ENCODE assay signal across 8 cellular contexts in genomic region chr12:95218852-95219171, GRCh38. TPM values are rescaled to one million over a fixed set of nuclear protein-coding genes. Genes with fewer than 3 reads are reported as not detected.
DNase-seq lines count a peak whose midpoint lies in the region; ATAC-seq, FAIRE-seq and TF ChIP-seq lines count a peak whose summit lies in the region.

No MANE protein-coding gene starts in this region.

- H2BK15ac ChIP-seq in H1 (ENCODE audit: low read length): no peak overlapping the region

- 21% methylated on average over 6 of the region's 6 CpGs; no CpG with 5 or more reads in 1 of the 2 experiments for WGBS in H1 (ENCODE audit: extremely low coverage in 1 of 2, insufficient coverage in 1 of 2, insufficient read length in 1 of 2, insufficient replicate concordance in 2 of 2, low coverage in 1 of 2, low lambda C conversion rate in 2 of 2, missing lambda C conversion rate in 1 of 2), 2 experiments

- peaks cover 9% of the 10 kb centered on the region; the same call in 1 of the 2 replicates for H4K20me1 ChIP-seq in MM.1S (ENCODE audit: insufficient read depth, low read length)
- peaks cover 0 to 1% of the 10 kb centered on the region in 2 experiments for H4K20me1 ChIP-seq in H1 (replicated peaks in 1 of 2; ENCODE audit: control insufficient read depth in 1 of 2, insufficient read depth in 2 of 2, low read length in 2 of 2)
- H4K20me1 ChIP-seq in neural cell (ENCODE audit: insufficient read depth): peaks cover 11% of the 10 kb centered on the region

- H3K4me2 ChIP-seq in MM.1S (ENCODE audit: low read depth, low read length) (peak overlapping the region; percentile 91), H1 (ENCODE audit: insufficient read depth in 1 of 2, low read depth in 2 of 2, low read length in 2 of 2) (peak overlapping the region; percentile 78 to 90), neural cell (ENCODE audit: low read length) (peak overlapping the region; percentile 38)

- H2AK5ac ChIP-seq in H1 (ENCODE audit: low read depth, low read length): no peak overlapping the region

- H2BK20ac ChIP-seq in H1 (ENCODE audit: low read length): no peak overlapping the region

- H3F3A ChIP-seq in MM.1S (ENCODE audit: insufficient read depth, low read length) (peaks cover 8% of the 10 kb centered on the region), neural cell (ENCODE audit: insufficient read depth, low read length, poor library complexity, severe bottlenecking) (peaks cover 4% of the 10 kb centered on the region)

- ATAC-seq in HG03457 (IDR thresholded peaks at IDR 0.05; ENCODE audit: unreplicated experiment) (no peak), HG02870 (IDR thresholded peaks at IDR 0.05; ENCODE audit: unreplicated experiment) (no peak)

- H3K4ac ChIP-seq in H1 (replicated peaks; ENCODE audit: insufficient read length, low read depth, low read length): peak overlapping the region; percentile 75

- H2BK120ac ChIP-seq in H1 (replicated peaks; ENCODE audit: low read depth, low read length): no peak overlapping the region

- H3K23ac ChIP-seq in H1 (ENCODE audit: insufficient read length): no peak overlapping the region

- DNase-seq in G401 (ENCODE audit: low spot score): peak; percentile 59
- peak; percentile 36 for DNase-seq in MM.1S
- peak; percentile 59 for DNase-seq in activated CD4-positive, alpha-beta T cell treated with anti-CD3 and anti-CD28 coated beads for 48 hours
- DNase-seq in H1 (ENCODE audit: low read depth in 1 of 2, low spot score in 2 of 2): no peak
- no peak for DNase-seq in urothelium cell line (ENCODE audit: low spot score)

- H3K9me3 ChIP-seq in MM.1S (replicated peaks; ENCODE audit: insufficient read depth, low read length): no peaks in the 10 kb centered on the region
- H3K9me3 ChIP-seq in H1 (ENCODE audit: insufficient read depth in 2 of 2, low read depth in 1 of 2, low read length in 1 of 2): no peaks in the 10 kb centered on the region
- no peaks in the 10 kb centered on the region for H3K9me3 ChIP-seq in neural cell (ENCODE audit: low read length)

- CTCF ChIA-PET in H1 (lab: Charles Lee; ENCODE audit: partially characterized antibody): interaction anchor here (1.0 kb wide), 1 partner anchor 102 kb away, joined by 4 read pairs; no protein-coding TSS in a partner anchor

- H3K56ac ChIP-seq in H1 (replicated peaks; ENCODE audit: insufficient read length, low read depth, low read length): peak overlapping the region; percentile 21

- no peak overlapping the region for H2BK12ac ChIP-seq in H1 (ENCODE audit: low read depth, low read length)

- H3K4me1 ChIP-seq in MM.1S (ENCODE audit: low read length): peaks cover 14% of the 10 kb centered on the region
- H3K4me1 ChIP-seq in H1 (replicated peaks in 1 of 4; ENCODE audit: control insufficient read depth in 3 of 4, insufficient read depth in 4 of 4, low read length in 3 of 4): peaks cover 0 to 7% (median under 1%) of the 10 kb centered on the region in 4 experiments; a peak in 3 of 7 replicates

- H3K14ac ChIP-seq in H1 (ENCODE audit: insufficient read length): no peak overlapping the region

- H3K9me2 ChIP-seq in MM.1S (replicated peaks; ENCODE audit: insufficient read depth, low read length) (no peaks in the 10 kb centered on the region), neural cell (ENCODE audit: insufficient read depth, low read length) (no peaks in the 10 kb centered on the region)

- TF ChIP-seq RAD21 in H1 (IDR thresholded peaks at IDR 0.05 in 1 of 2, conservative IDR thresholded peaks at IDR 0.05 in 1 of 2; ENCODE audit: low read depth in 2 of 2, low read length in 2 of 2) (no peak), neural cell (conservative IDR thresholded peaks at IDR 0.05) (no peak)

- H3K9ac ChIP-seq in MM.1S (ENCODE audit: low read length): peak overlapping the region; percentile 81; the same call in 1 of the 2 replicates
- H3K9ac ChIP-seq in H1 (replicated peaks in 1 of 4; ENCODE audit: extremely low read depth in 1 of 4, low read depth in 3 of 4, low read length in 3 of 4): peak overlapping the region; percentile 48 to 97 (median 85)
- H3K9ac ChIP-seq in neural cell (ENCODE audit: low read length): peak overlapping the region; percentile 98

- H2BK5ac ChIP-seq in H1 (ENCODE audit: low read depth, low read length): 0 out of 2 replicates have a peak overlapping the region, but pooled peaks have one; percentile 54

- no peak for FAIRE-seq in H1 (lab: Jason Lieb, UNC)
- no peak for FAIRE-seq in urothelium cell line (lab: Jason Lieb, UNC)

- H4K8ac ChIP-seq in H1 (ENCODE audit: extremely low read depth, insufficient read depth, low read length): no peak overlapping the region

- POLR2A ChIA-PET in H1 (lab: Charles Lee; ENCODE audit: partially characterized antibody): interaction anchor here (0.6 to 9.0 kb wide), 4 partner anchors 11 to 102 kb away, joined by 3 to 89 read pairs (median 4); no protein-coding TSS in a partner anchor

- H3K27ac ChIP-seq in MM.1S (ENCODE audit: low read length) (peak overlapping the region; percentile 65; the same call in 1 of the 2 replicates), H1 (ENCODE audit: low read depth, low read length) (no peak overlapping the region), neural cell (ENCODE audit: low read length) (peak overlapping the region; percentile 99)

- TF ChIP-seq EP300 in H1 (IDR thresholded peaks at IDR 0.05; ENCODE audit: borderline replicate concordance in 1 of 2, low read depth in 2 of 2, low read length in 2 of 2) (no peak), neural cell (conservative IDR thresholded peaks at IDR 0.05; ENCODE audit: poor library complexity, severe bottlenecking) (no peak)

- peaks cover 4% of the 10 kb centered on the region; the same call in 1 of the 2 replicates for H3K79me1 ChIP-seq in H1 (ENCODE audit: low read depth, low read length)

- peaks cover 7% of the 10 kb centered on the region for H3K23me2 ChIP-seq in H1 (ENCODE audit: low read depth, low read length)

- H2AFZ ChIP-seq in MM.1S (ENCODE audit: low read length) (peak overlapping the region; percentile 55; the same call in 1 of the 2 replicates), H1 (ENCODE audit: low read length) (no peak overlapping the region), neural cell (ENCODE audit: low read depth, low read length) (peak overlapping the region; percentile 78)

- TF ChIP-seq POLR2A in H1 (IDR thresholded peaks at IDR 0.05; ENCODE audit: control extremely low read depth in 1 of 2, low read depth in 2 of 2, low read length in 2 of 2): no peak

- no peak overlapping the region; the same call in 1 of the 2 replicates for H3K18ac ChIP-seq in H1 (ENCODE audit: extremely low read depth, low read length)

- H3K79me2 ChIP-seq in MM.1S (ENCODE audit: low read length) (peaks cover 62% of the 10 kb centered on the region), H1 (ENCODE audit: control insufficient read depth in 1 of 2, insufficient read depth in 2 of 2, low read length in 2 of 2) (peaks cover 11 to 88% of the 10 kb centered on the region in 2 experiments), neural cell (replicated peaks; ENCODE audit: insufficient read depth, low read length) (peaks cover 81% of the 10 kb centered on the region)

- TF ChIP-seq CTCF in MM.1S (IDR thresholded peaks at IDR 0.05; ENCODE audit: low read length) (no peak), H1 (IDR thresholded peaks at IDR 0.05; ENCODE audit: control extremely low read depth in 1 of 3, insufficient read depth in 1 of 3, low read depth in 1 of 3, low read length in 3 of 3) (no peak), neural cell (IDR thresholded peaks at IDR 0.05; ENCODE audit: poor library complexity, severe bottlenecking) (no peak)

- in situ Hi-C loops in G401 (cut with HindIII; ENCODE audit: low sequenced_read_pairs): no loop called here

- H4K5ac ChIP-seq in H1 (ENCODE audit: insufficient read length, low read depth, low read length): no peak overlapping the region

- H3K4me3 ChIP-seq in MM.1S (ENCODE audit: low read length) (peak overlapping the region; percentile 75), H1 (ENCODE audit: extremely low read depth in 1 of 4, insufficient read depth in 2 of 4, low read depth in 3 of 4, low read length in 4 of 4) (peak overlapping the region; percentile 77 to 93 (median 86)), neural cell (ENCODE audit: low read length) (peak overlapping the region; percentile 82)

- no peaks in the 10 kb centered on the region; the same call in 1 of the 2 replicates for H3K36me3 ChIP-seq in MM.1S (replicated peaks; ENCODE audit: insufficient read depth, low read length)
- no peaks in the 10 kb centered on the region; a peak in 2 of 8 replicates for H3K36me3 ChIP-seq in H1 (ENCODE audit: control insufficient read depth in 2 of 4, insufficient read depth in 4 of 4, low read length in 3 of 4)
- H3K36me3 ChIP-seq in neural cell (ENCODE audit: insufficient read depth, low read length): no peaks in the 10 kb centered on the region

- H3K27me3 ChIP-seq in MM.1S (replicated peaks; ENCODE audit: insufficient read depth, low read length) (no peaks in the 10 kb centered on the region), H1 (replicated peaks in 1 of 4; ENCODE audit: control insufficient read depth in 3 of 4, extremely low read depth in 1 of 4, insufficient read depth in 3 of 4, low read length in 3 of 4) (no peaks in the 10 kb centered on the region), neural cell (ENCODE audit: insufficient read depth, low read depth, low read length) (no peaks in the 10 kb centered on the region)

- no peak overlapping the region for H4K91ac ChIP-seq in H1 (replicated peaks; ENCODE audit: insufficient read length, low read length)

RNA-seq across cellular contexts. Expression of gene VEZT, which starts 1.2 kb away (rescaled TPM):
- 32.2 and 50.3 TPM in 2 replicates for total RNA-seq in G401 (2014; rRNA removed; shearing (Covaris generic))
- total RNA-seq in H1 (2021; fragmentation: NEBNext Ultra II Directional; extraction: Animal tissue kit (Norgen Biotek cat#: 25700)): 51.1 and 56.1 TPM in 2 replicates
- 24.3 and 44.0 TPM in 2 replicates for polyA plus RNA-seq in H1 (2011; rRNA removed)
- 39.9 TPM for polyA plus RNA-seq in H1 (2011; cell fraction: cytosol; rRNA removed)
- 29.6 TPM for polyA plus RNA-seq in H1 (2011; cell fraction: nucleus; rRNA removed)
- 31.2 to 44.3 TPM (median 35.2 TPM) in 4 replicates for polyA plus RNA-seq in H1 (2012, experiment 1 of 2)
- 2.4 TPM for polyA plus RNA-seq in H1 (2012, experiment 2 of 2)
- 53.0 TPM for polyA plus RNA-seq in H1 (2013, experiment 1 of 2)
- polyA plus RNA-seq in H1 (2013, experiment 2 of 2): 65.2 TPM
- polyA minus RNA-seq in H1 (2011; rRNA and poly(A)+ RNA removed): 93.7 and 111 TPM in 2 replicates
- 41.8 TPM for polyA minus RNA-seq in H1 (2011; cell fraction: cytosol; rRNA and poly(A)+ RNA removed)
- polyA minus RNA-seq in H1 (2011; cell fraction: nucleus; rRNA and poly(A)+ RNA removed): 129 TPM
- polyA plus RNA-seq in neural cell: 192 and 219 TPM in 2 replicates
- 393 and 429 TPM in 2 replicates for polyA minus RNA-seq in neural cell

RNA-seq across cellular contexts. Expression of gene FGD6, which starts 1.5 kb away (rescaled TPM):
- 3.8 and 3.9 TPM in 2 replicates for total RNA-seq in G401 (2014; rRNA removed; shearing (Covaris generic))
- 22.4 and 24.3 TPM in 2 replicates for total RNA-seq in H1 (2021; fragmentation: NEBNext Ultra II Directional; extraction: Animal tissue kit (Norgen Biotek cat#: 25700))
- polyA plus RNA-seq in H1 (2011; rRNA removed) (5.8 and 12.2 TPM in 2 replicates), neural cell (4.6 and 7.1 TPM in 2 replicates)
- polyA plus RNA-seq in H1 (2011; cell fraction: cytosol; rRNA removed): 8.6 TPM
- polyA plus RNA-seq in H1 (2011; cell fraction: nucleus; rRNA removed): 5.5 TPM
- polyA plus RNA-seq in H1 (2012, experiment 1 of 2): 7.4 to 12.5 TPM (median 9.1 TPM) in 4 replicates
- 0.49 TPM for polyA plus RNA-seq in H1 (2012, experiment 2 of 2)
- 11.1 TPM for polyA plus RNA-seq in H1 (2013, experiment 1 of 2)
- 11.6 TPM for polyA plus RNA-seq in H1 (2013, experiment 2 of 2)
- polyA minus RNA-seq in H1 (2011; rRNA and poly(A)+ RNA removed): 18.2 and 35.8 TPM in 2 replicates
- polyA minus RNA-seq in H1 (2011; cell fraction: cytosol; rRNA and poly(A)+ RNA removed): 19.5 TPM
- polyA minus RNA-seq in H1 (2011; cell fraction: nucleus; rRNA and poly(A)+ RNA removed): 65.5 TPM
- 40.7 and 51.4 TPM in 2 replicates for polyA minus RNA-seq in neural cell

Comparison
In these comparisons a context has a peak if more than half of its experiments do, and no peak if none do; other contexts are left out.
1. DNase-seq: peak in G401 (single experiment), MM.1S (single experiment) and activated CD4-positive, alpha-beta T cell treated with anti-CD3 and anti-CD28 coated beads for 48 hours (single experiment); none in H1 (0 of 2) and urothelium cell line (single experiment).
2. H3K4me2 ChIP-seq: peak in every context shown above with its lines; median percentile 91 in MM.1S; 84 in H1; 38 in neural cell.
3. Peak in every context shown above with its lines, with median percentiles within 50 percentile points of each other: H3K4me3 ChIP-seq and H3K9ac ChIP-seq.